Comparison of ENCODE assay signal across 8 cellular contexts in the genomic region with DNA sequence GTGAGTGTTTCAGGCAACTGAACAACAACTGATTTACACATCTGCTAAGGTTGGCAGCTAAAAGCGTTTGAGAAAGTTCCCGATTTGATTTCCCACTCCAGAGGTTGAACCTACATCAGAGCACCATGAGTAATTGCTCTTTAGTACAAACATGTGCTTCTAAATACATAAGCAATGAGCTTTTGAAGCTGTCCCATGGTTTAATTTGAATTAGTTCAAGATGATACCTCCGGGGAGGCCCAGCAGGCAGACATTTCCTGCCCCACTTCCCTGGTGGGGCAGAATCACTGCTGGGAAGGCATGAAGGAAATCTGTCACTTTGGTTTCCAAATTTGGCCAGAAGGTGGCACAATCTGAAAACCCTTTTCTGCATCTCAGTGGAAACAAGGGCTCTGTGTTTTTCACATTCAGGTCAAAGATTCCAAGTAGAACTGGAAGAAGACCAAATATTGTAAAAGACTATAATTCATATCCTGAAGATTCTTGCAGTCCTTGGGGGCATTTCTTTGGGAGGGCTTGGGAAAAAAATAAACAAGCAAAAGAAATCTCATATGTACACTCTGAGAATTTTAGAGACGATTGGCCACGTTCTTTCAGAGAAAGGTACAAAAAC.
DNase-seq lines count a peak whose midpoint lies in the region; ATAC-seq and TF ChIP-seq lines count a peak whose summit lies in the region.

No MANE protein-coding gene starts in this region.

- H3K4me3 ChIP-seq in GM12875 (ENCODE audit: low read depth, low read length) (no peak overlapping the region), fibroblast of the aortic adventitia (ENCODE audit: low read depth, low read length) (no peak overlapping the region)

- no peak overlapping the region for H3K27ac Mint-ChIP-seq in WTC11
- H3K27ac Mint-ChIP-seq in naive thymus-derived CD8-positive, alpha-beta T cell = no peak overlapping the region

- CTCF ChIA-PET in WTC11 (lab: Charles Lee) = interaction anchor here (0.6 to 1.3 kb wide), 4 partner anchors 130 to 329 kb away, joined by 3 to 4 read pairs (median 4); no protein-coding TSS in a partner anchor

- TF ChIP-seq CTCF in GM12875 (IDR thresholded peaks at IDR 0.05; ENCODE audit: borderline replicate concordance, insufficient read depth, low read depth, low read length) (peak; percentile 45; the same call in 1 of the 2 replicates), WTC11 (IDR thresholded peaks at IDR 0.05) (peak; percentile 52), fibroblast of the aortic adventitia (IDR thresholded peaks at IDR 0.05; ENCODE audit: insufficient read depth, low read length) (peak; percentile 72)

- DNase-seq in AG20443 (ENCODE audit: low spot score) (peak; percentile 68), NCI-H1694 (lab: John Stamatoyannopoulos, UW) (peak; percentile 76), WTC11 (ENCODE audit: low spot score) (peak; percentile 41), fibroblast of the aortic adventitia (ENCODE audit: low read depth) (peak; percentile 91)
- peak in 7 of 10 donors; percentile 2 to 39 (median 22) for DNase-seq in naive thymus-derived CD8-positive, alpha-beta T cell

- POLR2A ChIA-PET in WTC11 (lab: Charles Lee) = no interaction called here
- POLR2A ChIA-PET in naive thymus-derived CD8-positive, alpha-beta T cell (lab: Charles Lee) = no interaction called here

- ATAC-seq in WTC11 (peak; percentile 72), GM21360 (IDR thresholded peaks at IDR 0.05; ENCODE audit: unreplicated experiment) (no peak), HG02588 (IDR thresholded peaks at IDR 0.05; ENCODE audit: unreplicated experiment) (no peak)
- ATAC-seq in naive thymus-derived CD8-positive, alpha-beta T cell = no peak

- H3K36me3 Mint-ChIP-seq in WTC11 = peaks cover 9% of the 10 kb centered on the region
- no peaks in the 10 kb centered on the region for H3K36me3 Mint-ChIP-seq in naive thymus-derived CD8-positive, alpha-beta T cell

- H3K27me3 Mint-ChIP-seq in WTC11 (ENCODE audit: low read depth) = no peaks in the 10 kb centered on the region
- H3K27me3 Mint-ChIP-seq in naive thymus-derived CD8-positive, alpha-beta T cell = peaks cover 2 to 10% (median 3%) of the 10 kb centered on the region in 5 donors

- H3K4me1 Mint-ChIP-seq in WTC11 = peaks cover 4% of the 10 kb centered on the region; the same call in 1 of the 2 replicates
- no peaks in the 10 kb centered on the region for H3K4me1 Mint-ChIP-seq in naive thymus-derived CD8-positive, alpha-beta T cell

- peaks cover 17% of the 10 kb centered on the region for H3K9me3 Mint-ChIP-seq in WTC11
- no peaks in the 10 kb centered on the region for H3K9me3 Mint-ChIP-seq in naive thymus-derived CD8-positive, alpha-beta T cell

- H3K4me3 Mint-ChIP-seq in WTC11 = no peak overlapping the region
- no peak overlapping the region for H3K4me3 Mint-ChIP-seq in naive thymus-derived CD8-positive, alpha-beta T cell

TF ChIP-seq in WTC11, 78 proteins besides CTCF, POLR2A, EP300 and RAD21:
- TF ChIP-seq, protein P1, sequence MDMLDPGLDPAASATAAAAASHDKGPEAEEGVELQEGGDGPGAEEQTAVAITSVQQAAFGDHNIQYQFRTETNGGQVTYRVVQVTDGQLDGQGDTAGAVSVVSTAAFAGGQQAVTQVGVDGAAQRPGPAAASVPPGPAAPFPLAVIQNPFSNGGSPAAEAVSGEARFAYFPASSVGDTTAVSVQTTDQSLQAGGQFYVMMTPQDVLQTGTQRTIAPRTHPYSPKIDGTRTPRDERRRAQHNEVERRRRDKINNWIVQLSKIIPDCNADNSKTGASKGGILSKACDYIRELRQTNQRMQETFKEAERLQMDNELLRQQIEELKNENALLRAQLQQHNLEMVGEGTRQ (CRISPR knock-in tag; IDR thresholded peaks at IDR 0.05) = no peak
- TF ChIP-seq GABPB1 (CRISPR knock-in tag; IDR thresholded peaks at IDR 0.05) (no peak), EMX1 (CRISPR knock-in tag; IDR thresholded peaks at IDR 0.05) (no peak), NR2C2 (CRISPR knock-in tag; IDR thresholded peaks at IDR 0.05) (no peak), GRHL2 (CRISPR knock-in tag; IDR thresholded peaks at IDR 0.05; ENCODE audit: insufficient replicate concordance, severe bottlenecking) (no peak), SP1 (CRISPR knock-in tag; conservative IDR thresholded peaks at IDR 0.05) (no peak), ZNF671 (CRISPR knock-in tag; IDR thresholded peaks at IDR 0.05) (no peak), ZNF396 (CRISPR knock-in tag; IDR thresholded peaks at IDR 0.05; ENCODE audit: borderline replicate concordance) (no peak), NFE2L1 (CRISPR knock-in tag; IDR thresholded peaks at IDR 0.05) (no peak)
- TF ChIP-seq, protein P2, sequence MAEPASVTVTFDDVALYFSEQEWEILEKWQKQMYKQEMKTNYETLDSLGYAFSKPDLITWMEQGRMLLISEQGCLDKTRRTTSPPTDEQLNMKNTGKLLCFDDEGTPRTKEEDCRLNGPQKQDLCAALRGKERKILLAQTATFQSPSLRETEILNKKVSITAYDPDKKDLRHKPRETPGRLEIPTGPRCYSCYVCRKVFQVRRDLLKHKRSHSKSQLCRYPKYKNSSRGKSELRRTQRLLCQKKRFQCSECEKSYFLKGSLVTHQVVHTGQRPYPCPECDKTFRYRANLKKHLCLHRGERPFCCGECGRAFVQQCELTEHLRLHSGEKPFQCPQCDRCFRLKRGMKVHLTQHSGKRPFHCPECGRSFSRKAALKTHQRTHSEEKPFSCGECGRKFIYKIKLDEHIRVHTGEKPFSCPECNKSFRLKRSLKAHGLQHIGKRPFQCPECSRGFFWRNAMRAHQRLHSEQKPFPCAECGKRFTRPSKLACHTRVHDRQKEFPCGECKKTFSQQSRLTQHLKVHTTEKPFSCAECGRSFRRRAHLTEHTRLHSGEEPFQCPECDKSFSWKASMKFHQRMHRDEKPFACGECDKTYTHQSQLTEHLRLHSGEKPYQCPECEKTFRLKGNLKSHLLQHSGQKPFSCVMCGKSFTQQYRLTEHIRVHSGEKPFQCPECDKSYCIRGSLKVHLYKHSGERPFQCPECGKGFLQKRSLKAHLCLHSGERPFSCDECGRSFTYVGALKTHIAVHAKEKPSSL (CRISPR knock-in tag; conservative IDR thresholded peaks at IDR 0.05) = no peak
- TF ChIP-seq, protein P3, sequence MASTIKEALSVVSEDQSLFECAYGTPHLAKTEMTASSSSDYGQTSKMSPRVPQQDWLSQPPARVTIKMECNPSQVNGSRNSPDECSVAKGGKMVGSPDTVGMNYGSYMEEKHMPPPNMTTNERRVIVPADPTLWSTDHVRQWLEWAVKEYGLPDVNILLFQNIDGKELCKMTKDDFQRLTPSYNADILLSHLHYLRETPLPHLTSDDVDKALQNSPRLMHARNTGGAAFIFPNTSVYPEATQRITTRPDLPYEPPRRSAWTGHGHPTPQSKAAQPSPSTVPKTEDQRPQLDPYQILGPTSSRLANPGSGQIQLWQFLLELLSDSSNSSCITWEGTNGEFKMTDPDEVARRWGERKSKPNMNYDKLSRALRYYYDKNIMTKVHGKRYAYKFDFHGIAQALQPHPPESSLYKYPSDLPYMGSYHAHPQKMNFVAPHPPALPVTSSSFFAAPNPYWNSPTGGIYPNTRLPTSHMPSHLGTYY (CRISPR knock-in tag; IDR thresholded peaks at IDR 0.05) = no peak
- TF ChIP-seq, protein P4, sequence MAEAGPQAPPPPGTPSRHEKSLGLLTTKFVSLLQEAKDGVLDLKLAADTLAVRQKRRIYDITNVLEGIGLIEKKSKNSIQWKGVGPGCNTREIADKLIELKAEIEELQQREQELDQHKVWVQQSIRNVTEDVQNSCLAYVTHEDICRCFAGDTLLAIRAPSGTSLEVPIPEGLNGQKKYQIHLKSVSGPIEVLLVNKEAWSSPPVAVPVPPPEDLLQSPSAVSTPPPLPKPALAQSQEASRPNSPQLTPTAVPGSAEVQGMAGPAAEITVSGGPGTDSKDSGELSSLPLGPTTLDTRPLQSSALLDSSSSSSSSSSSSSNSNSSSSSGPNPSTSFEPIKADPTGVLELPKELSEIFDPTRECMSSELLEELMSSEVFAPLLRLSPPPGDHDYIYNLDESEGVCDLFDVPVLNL (CRISPR knock-in tag; IDR thresholded peaks at IDR 0.05; ENCODE audit: borderline replicate concordance, low read depth) = no peak

Comparison
In these comparisons a context has a peak if more than half of its experiments do, and no peak if none do; other contexts are left out.
1. DNase-seq: peak in every context shown above with its lines; median percentile 91 in fibroblast of the aortic adventitia; 76 in NCI-H1694; 68 in AG20443; 41 in WTC11; 22 in naive thymus-derived CD8-positive, alpha-beta T cell.